12 cellular contexts compared by ENCODE assay signal in the genomic region with DNA sequence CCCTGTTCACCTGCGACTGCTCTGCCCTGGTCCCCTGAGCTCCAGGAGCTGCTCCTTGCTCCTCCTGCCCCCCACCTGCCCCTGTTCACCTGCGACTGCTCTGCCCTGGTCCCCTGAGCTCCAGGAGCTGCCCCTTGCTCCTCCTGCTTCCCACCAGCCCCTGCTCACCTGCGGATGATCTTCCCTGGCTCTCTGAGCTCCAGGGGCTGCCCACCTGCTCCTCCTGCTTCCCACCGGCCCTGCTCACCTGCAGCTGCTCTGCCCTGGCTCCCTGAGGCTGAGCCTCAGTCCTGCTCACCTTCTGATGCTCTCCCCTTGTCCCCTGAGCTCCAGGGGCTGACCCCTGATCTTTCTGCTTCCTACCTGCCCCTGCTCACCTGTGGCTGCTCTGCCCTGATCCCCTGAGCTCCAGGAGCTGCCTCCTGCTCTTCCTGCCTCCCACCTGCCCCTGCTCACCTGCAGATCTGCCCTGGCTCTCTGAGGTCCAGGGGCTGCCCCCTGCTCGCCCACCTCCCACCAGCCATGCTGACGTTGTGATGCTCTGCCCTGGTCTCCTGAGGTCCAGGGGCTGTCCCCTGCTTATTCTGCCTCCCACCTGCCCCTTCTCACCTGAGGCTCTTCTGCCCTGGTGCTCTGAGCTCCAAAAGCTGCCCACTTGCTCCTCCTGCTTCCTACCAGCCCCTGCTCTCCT.
"Had no signal": no experiment of that assay in that cellular context is flagged by ENCODE, and none has a peak within 500 bp of the region (broad histone marks: within the 10 kb centered on the region; RNA-seq: fewer than 3 reads in every experiment).

No MANE protein-coding gene starts in this region.

- H3K27me3 Mint-ChIP-seq: activated CD8-positive, alpha-beta memory T cell treated with anti-CD3 and anti-CD28 coated beads, Interleukin-2, amount 10 ng/mL, durations not matched to agents 7 days and 5 days; type B pancreatic cell had no signal

- H3K4me1 Mint-ChIP-seq: nephron progenitor cell had no signal

- H3K36me3 Mint-ChIP-seq: activated CD8-positive, alpha-beta memory T cell treated with anti-CD3 and anti-CD28 coated beads, Interleukin-2, amount 10 ng/mL, durations not matched to agents 7 days and 5 days; type B pancreatic cell had no signal

- DNase-seq: activated CD4-positive, alpha-beta T cell treated with anti-CD3 and anti-CD28 coated beads, Interleukin-2, amount 50 U/mL, for 1 hour; activated CD8-positive, alpha-beta memory T cell treated with anti-CD3 and anti-CD28 coated beads, Interleukin-2, amount 10 ng/mL, durations not matched to agents 7 days and 5 days; activated gamma-delta T cell treated with Interleukin-2 at 50 U/mL for 16 hours; activated T-cell treated with anti-CD3 and anti-CD28 coated beads, Interleukin-2, amount 50 U/mL, for 48 hours; nephron progenitor cell; substantia nigra; T-helper 2 cell had no signal

- H3K9me3 ChIP-seq: pancreas had no signal

- H3K27me3 ChIP-seq: cardiac muscle cell, pancreas had no signal

- H3K27ac ChIP-seq: cardiac muscle cell, pancreas had no signal

- H3K36me3 ChIP-seq: cardiac muscle cell, pancreas had no signal

- H3K9me3 Mint-ChIP-seq: type B pancreatic cell had no signal

- H3K4me1 ChIP-seq: pancreas had no signal

- H3K27ac Mint-ChIP-seq: activated CD8-positive, alpha-beta memory T cell treated with anti-CD3 and anti-CD28 coated beads, Interleukin-2, amount 10 ng/mL, durations not matched to agents 7 days and 5 days; nephron progenitor cell; type B pancreatic cell had no signal

- H3K4me3 Mint-ChIP-seq: activated CD8-positive, alpha-beta memory T cell treated with anti-CD3 and anti-CD28 coated beads, Interleukin-2, amount 10 ng/mL, durations not matched to agents 7 days and 5 days; nephron progenitor cell; type B pancreatic cell had no signal

- ATAC-seq: activated CD8-positive, alpha-beta memory T cell treated with anti-CD3 and anti-CD28 coated beads, Interleukin-2, amount 10 ng/mL, durations not matched to agents 7 days and 5 days; esophagus mucosa; pancreas; SK-N-SH treated with all-trans-retinoic acid at 6 μM for 48 hours had no signal

- H3K4me3 ChIP-seq: cardiac muscle cell, pancreas had no signal
